In the genomic region with DNA sequence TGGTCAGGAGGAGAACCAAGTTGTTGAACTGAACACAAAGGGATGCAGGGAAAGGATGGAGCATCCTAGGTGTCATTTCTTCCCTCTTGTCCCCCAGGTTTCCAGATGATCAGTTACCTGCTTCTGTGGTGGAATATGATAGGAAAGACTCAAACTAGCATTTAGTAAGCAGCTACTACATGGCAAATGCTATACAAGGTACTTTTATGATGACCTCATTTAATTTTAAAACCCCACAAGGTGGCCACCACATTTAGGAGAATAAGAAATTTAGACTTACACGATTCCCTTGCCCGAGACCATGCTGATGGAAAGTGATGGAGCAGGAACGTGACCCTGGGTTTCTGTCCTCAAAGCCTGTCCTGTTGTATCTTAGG, we compare ENCODE assay signal across 13 cellular contexts.
DNase-seq lines count a peak whose midpoint lies in the region; ATAC-seq lines count a peak whose summit lies in the region.
"Had no signal": no experiment of that assay in that cellular context is flagged by ENCODE, and none has a peak within 500 bp of the region (broad histone marks: within the 10 kb centered on the region; RNA-seq: fewer than 3 reads in every experiment).

No MANE protein-coding gene starts in this region.

- H3K36me3 Mint-ChIP-seq in activated naive CD8-positive, alpha-beta T cell treated with anti-CD3 and anti-CD28 coated beads, Interleukin-2, amount 50 U/mL, for 24 hours (ENCODE audit: low read depth): peaks cover 22% of the 10 kb centered on the region

- no peaks in the 10 kb centered on the region for H3K9me3 Mint-ChIP-seq in activated naive CD8-positive, alpha-beta T cell treated with anti-CD3 and anti-CD28 coated beads, Interleukin-2, amount 50 U/mL, for 24 hours
- H3K9me3 Mint-ChIP-seq: nephron progenitor cell had no signal

- ATAC-seq in GM18868 (IDR thresholded peaks at IDR 0.05; ENCODE audit: unreplicated experiment) (peak; percentile 17), GM21367 (IDR thresholded peaks at IDR 0.05; ENCODE audit: unreplicated experiment) (peak; percentile 9), HG03039 (IDR thresholded peaks at IDR 0.05; ENCODE audit: unreplicated experiment) (peak; percentile 6)
- peak; percentile 1 for ATAC-seq in activated naive CD8-positive, alpha-beta T cell treated with anti-CD3 and anti-CD28 coated beads, Interleukin-2, amount 50 U/mL, for 24 hours
- ATAC-seq: left lung had no signal

- peaks cover 69% of the 10 kb centered on the region for H3K4me1 Mint-ChIP-seq in activated naive CD8-positive, alpha-beta T cell treated with anti-CD3 and anti-CD28 coated beads, Interleukin-2, amount 50 U/mL, for 24 hours
- H3K4me1 Mint-ChIP-seq: nephron progenitor cell had no signal

- in situ Hi-C loops in ACHN (cut with HindIII; ENCODE audit: low pct_ligation_motif_present, low pct_unique_long_range_greater_than_20kb, low sequenced_read_pairs): no loop called here

- DNase-seq in activated naive CD8-positive, alpha-beta T cell treated with anti-CD3 and anti-CD28 coated beads, Interleukin-2, amount 50 U/mL, for 24 hours: no peak
- DNase-seq in stimulated activated CD4-positive, alpha-beta T cell treated with anti-CD3 and anti-CD28 coated beads, Interleukin-15, amount 100 ng/mL, for 24 hours: no peak
- DNase-seq in retina (no peak), ACHN (no peak)
- DNase-seq: activated effector memory CD4-positive, alpha-beta T cell treated with Interleukin-2 at 50 U/mL for 16 hours; caudate nucleus; left lung; NCI-H1105; NCI-H510A; nephron progenitor cell had no signal

- H3K27ac Mint-ChIP-seq in activated naive CD8-positive, alpha-beta T cell treated with anti-CD3 and anti-CD28 coated beads, Interleukin-2, amount 50 U/mL, for 24 hours: peak overlapping the region; percentile 96
- H3K27ac Mint-ChIP-seq: nephron progenitor cell had no signal

- no peaks in the 10 kb centered on the region for H3K27me3 Mint-ChIP-seq in activated naive CD8-positive, alpha-beta T cell treated with anti-CD3 and anti-CD28 coated beads, Interleukin-2, amount 50 U/mL, for 24 hours

- H3K4me3 Mint-ChIP-seq in activated naive CD8-positive, alpha-beta T cell treated with anti-CD3 and anti-CD28 coated beads, Interleukin-2, amount 50 U/mL, for 24 hours: peak overlapping the region; percentile 64
- H3K4me3 Mint-ChIP-seq: nephron progenitor cell had no signal
